ENCODE assay signal across 25 cellular contexts in genomic region chr3:65093641-65094040, GRCh38.
DNase-seq lines count a peak whose midpoint lies in the region; ATAC-seq and TF ChIP-seq lines count a peak whose summit lies in the region.
"Had no signal": no experiment of that assay in that cellular context is flagged by ENCODE, and none has a peak within 500 bp of the region (broad histone marks: within the 10 kb centered on the region; RNA-seq: fewer than 3 reads in every experiment).

No MANE protein-coding gene starts in this region.

- no peak overlapping the region for H3K4me3 ChIP-seq in hepatocyte
- H3K4me3 ChIP-seq in smooth muscle cell: no peak overlapping the region
- H3K4me3 ChIP-seq: BLaER1, GM12878 had no signal

- no peak overlapping the region for H3K9ac ChIP-seq in smooth muscle cell (ENCODE audit: low read depth)
- H3K9ac ChIP-seq: BLaER1 had no signal

- ATAC-seq in SK-N-SH treated with all-trans-retinoic acid at 6 μM for 48 hours (peak; percentile 96), GM21786 (IDR thresholded peaks at IDR 0.05; ENCODE audit: unreplicated experiment) (no peak)
- ATAC-seq: GM12878 had no signal

- H3K9me3 ChIP-seq in hepatocyte (ENCODE audit: low read depth) (no peaks in the 10 kb centered on the region), smooth muscle cell (replicated peaks; ENCODE audit: low read depth) (no peaks in the 10 kb centered on the region)
- H3K9me3 ChIP-seq: BE2C, BLaER1 had no signal

- DNase-seq in SK-N-DZ (ENCODE audit: low spot score) (peak; percentile 67), hepatocyte (ENCODE audit: low spot score) (no peak), smooth muscle cell (lab: John Stamatoyannopoulos, UW; ENCODE audit: unreplicated experiment) (no peak), NCI-H446 treated with DMSO at 0.1 percent for 48 hours (lab: John Stamatoyannopoulos, UW) (no peak), SKM-1 (lab: John Stamatoyannopoulos, UW; ENCODE audit: unreplicated experiment) (no peak), HEK293T (ENCODE audit: extremely low spot score) (no peak)
- DNase-seq: 8988T; ACHN; BE2C; C1 segment of cervical spinal cord; CD4-positive, alpha-beta memory T cell; CD4-positive, CD25-positive, alpha-beta regulatory T cell; CD8-positive, alpha-beta memory T cell; COR-L47; DMS 273 treated with DMSO at 0.1 percent for 48 hours; DMS153; DMS53; DMS79; DND-41; EL; GDM1 had no signal

- H3K27me3 ChIP-seq in hepatocyte (no peaks in the 10 kb centered on the region), smooth muscle cell (ENCODE audit: low read depth) (no peaks in the 10 kb centered on the region)
- H3K27me3 ChIP-seq: BE2C, BLaER1 had no signal

- no peak overlapping the region for H2AFZ ChIP-seq in hepatocyte
- H2AFZ ChIP-seq in smooth muscle cell (ENCODE audit: low read depth): peak overlapping the region; percentile 34

- no peaks in the 10 kb centered on the region for H4K20me1 ChIP-seq in hepatocyte (ENCODE audit: insufficient read depth, poor library complexity, severe bottlenecking)
- H4K20me1 ChIP-seq in smooth muscle cell (ENCODE audit: low read depth): no peaks in the 10 kb centered on the region
- H4K20me1 ChIP-seq: BLaER1 had no signal

- H3F3A ChIP-seq in smooth muscle cell (ENCODE audit: low read depth): no peaks in the 10 kb centered on the region

- TF ChIP-seq CTCF in hepatocyte (IDR thresholded peaks at IDR 0.05; ENCODE audit: poor library complexity) (no peak), smooth muscle cell (IDR thresholded peaks at IDR 0.05; ENCODE audit: borderline replicate concordance, insufficient read depth, poor library complexity, severe bottlenecking) (no peak)

- H3K36me3 ChIP-seq in hepatocyte (replicated peaks; ENCODE audit: insufficient read depth, low read depth): no peaks in the 10 kb centered on the region
- H3K36me3 ChIP-seq in smooth muscle cell (ENCODE audit: low read depth): no peaks in the 10 kb centered on the region
- H3K36me3 ChIP-seq: BE2C, BLaER1 had no signal

- CTCF ChIA-PET in HEK293T (lab: Yijun Ruan, JAX): no interaction called here

- 44% methylated on average over 3 of the region's 3 CpGs for WGBS in hepatocyte (ENCODE audit: low lambda C conversion rate, missing lambda C conversion rate)
- WGBS in smooth muscle cell (ENCODE audit: low lambda C conversion rate): 63% methylated on average over 3 of the region's 3 CpGs

- H3K4me1 ChIP-seq in hepatocyte (ENCODE audit: insufficient read depth): peaks cover 12% of the 10 kb centered on the region
- no peaks in the 10 kb centered on the region for H3K4me1 ChIP-seq in smooth muscle cell (ENCODE audit: low read depth)
- H3K4me1 ChIP-seq: BE2C, BLaER1 had no signal

- H3K79me2 ChIP-seq in hepatocyte (no peaks in the 10 kb centered on the region), smooth muscle cell (ENCODE audit: low read depth) (no peaks in the 10 kb centered on the region)

- peak overlapping the region; percentile 24 for H3K27ac ChIP-seq in hepatocyte
- no peak overlapping the region for H3K27ac ChIP-seq in smooth muscle cell (ENCODE audit: low read depth)
- H3K27ac ChIP-seq: BLaER1 had no signal

- POLR2A ChIA-PET in HEK293T (lab: Yijun Ruan, JAX): no interaction called here

- no peaks in the 10 kb centered on the region for H3K9me2 ChIP-seq in hepatocyte (replicated peaks; ENCODE audit: insufficient read depth)

- no peak overlapping the region for H3K4me2 ChIP-seq in hepatocyte
- H3K4me2 ChIP-seq in smooth muscle cell: no peak overlapping the region
- H3K4me2 ChIP-seq: BLaER1 had no signal

TF ChIP-seq in SK-N-SH treated with all-trans-retinoic acid at 6 μM for 48 hours, 23 proteins besides CTCF, POLR2A, EP300 and RAD21 (continues in another document):
- TF ChIP-seq TCF4 (CRISPR knock-in tag; IDR thresholded peaks at IDR 0.05; ENCODE audit: borderline replicate concordance) (peak; percentile 85), OSR1 (CRISPR knock-in tag; IDR thresholded peaks at IDR 0.05) (no peak), CSRNP3 (CRISPR knock-in tag; IDR thresholded peaks at IDR 0.05) (no peak), ZNF8 (CRISPR knock-in tag; IDR thresholded peaks at IDR 0.05) (no peak), TOX (CRISPR knock-in tag; IDR thresholded peaks at IDR 0.05; ENCODE audit: borderline replicate concordance) (peak; percentile 83; the same call in 1 of the 2 replicates), PATZ1 (CRISPR knock-in tag; IDR thresholded peaks at IDR 0.05; ENCODE audit: borderline replicate concordance) (no peak)

TF ChIP-seq in HEK293T, 16 proteins besides CTCF, POLR2A, EP300 and RAD21:
- TF ChIP-seq BHLHE40 (IDR thresholded peaks at IDR 0.05; ENCODE audit: borderline replicate concordance) (no peak), LEF1 (IDR thresholded peaks at IDR 0.05; ENCODE audit: borderline replicate concordance) (no peak), FOXM1 (IDR thresholded peaks at IDR 0.05; ENCODE audit: borderline replicate concordance) (no peak), HDGF (IDR thresholded peaks at IDR 0.05; ENCODE audit: borderline replicate concordance) (no peak), ARNT (IDR thresholded peaks at IDR 0.05) (no peak), TARDBP (IDR thresholded peaks at IDR 0.05) (no peak), PKNOX1 (IDR thresholded peaks at IDR 0.05) (no peak), SP1 (IDR thresholded peaks at IDR 0.05) (no peak), FOXK2 (IDR thresholded peaks at IDR 0.05) (no peak), FOXA1 (IDR thresholded peaks at IDR 0.05) (no peak), ZNF384 (IDR thresholded peaks at IDR 0.05) (no peak), NFRKB (IDR thresholded peaks at IDR 0.05) (no peak), SUZ12 (IDR thresholded peaks at IDR 0.05) (no peak), ELF4 (IDR thresholded peaks at IDR 0.05) (no peak)
